Comparison of ENCODE assay signal across 1 cellular context in the genomic region with DNA sequence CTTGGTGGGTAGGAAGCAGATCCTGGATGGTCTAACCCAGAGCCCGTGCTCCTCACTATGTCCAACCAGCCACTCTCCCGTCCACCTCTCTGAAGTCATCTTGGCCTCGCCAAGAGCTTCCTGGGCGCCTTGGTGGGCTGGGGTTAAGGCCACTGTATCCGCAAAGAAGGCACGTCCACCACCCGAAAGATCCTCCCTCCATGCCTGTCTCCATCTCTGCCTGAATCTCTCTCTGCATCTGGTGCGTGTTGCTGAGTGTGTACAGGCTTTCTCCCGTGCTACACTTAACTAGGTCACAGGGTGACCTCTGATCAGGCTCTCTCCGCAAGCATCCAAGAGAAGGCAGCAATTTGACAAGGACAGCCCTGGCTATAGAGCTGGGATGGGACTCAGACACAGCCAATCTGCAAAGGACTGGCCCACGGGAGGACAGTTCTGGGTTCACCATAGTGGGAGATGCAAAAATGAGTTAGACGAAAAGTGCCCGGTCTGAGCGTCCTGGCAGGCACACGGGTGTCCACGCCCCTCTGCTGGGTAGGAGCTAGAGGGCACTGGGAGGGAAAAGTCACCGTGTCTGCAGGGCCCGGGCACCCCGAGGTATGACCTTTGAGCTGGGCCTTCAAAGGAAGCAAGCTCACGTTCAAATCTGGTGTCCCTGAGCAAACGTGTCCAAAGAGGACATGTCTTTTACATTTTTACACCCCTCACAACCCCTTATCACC.
A peak's percentile ranks its signal among the peaks of the same experiment; 100 is the strongest.
TF ChIP-seq lines count a peak whose summit lies in the region.

No MANE protein-coding gene starts in this region.

TF ChIP-seq in HEK293, 187 proteins besides CTCF, POLR2A, EP300 and RAD21:
- TF ChIP-seq, protein P1, sequence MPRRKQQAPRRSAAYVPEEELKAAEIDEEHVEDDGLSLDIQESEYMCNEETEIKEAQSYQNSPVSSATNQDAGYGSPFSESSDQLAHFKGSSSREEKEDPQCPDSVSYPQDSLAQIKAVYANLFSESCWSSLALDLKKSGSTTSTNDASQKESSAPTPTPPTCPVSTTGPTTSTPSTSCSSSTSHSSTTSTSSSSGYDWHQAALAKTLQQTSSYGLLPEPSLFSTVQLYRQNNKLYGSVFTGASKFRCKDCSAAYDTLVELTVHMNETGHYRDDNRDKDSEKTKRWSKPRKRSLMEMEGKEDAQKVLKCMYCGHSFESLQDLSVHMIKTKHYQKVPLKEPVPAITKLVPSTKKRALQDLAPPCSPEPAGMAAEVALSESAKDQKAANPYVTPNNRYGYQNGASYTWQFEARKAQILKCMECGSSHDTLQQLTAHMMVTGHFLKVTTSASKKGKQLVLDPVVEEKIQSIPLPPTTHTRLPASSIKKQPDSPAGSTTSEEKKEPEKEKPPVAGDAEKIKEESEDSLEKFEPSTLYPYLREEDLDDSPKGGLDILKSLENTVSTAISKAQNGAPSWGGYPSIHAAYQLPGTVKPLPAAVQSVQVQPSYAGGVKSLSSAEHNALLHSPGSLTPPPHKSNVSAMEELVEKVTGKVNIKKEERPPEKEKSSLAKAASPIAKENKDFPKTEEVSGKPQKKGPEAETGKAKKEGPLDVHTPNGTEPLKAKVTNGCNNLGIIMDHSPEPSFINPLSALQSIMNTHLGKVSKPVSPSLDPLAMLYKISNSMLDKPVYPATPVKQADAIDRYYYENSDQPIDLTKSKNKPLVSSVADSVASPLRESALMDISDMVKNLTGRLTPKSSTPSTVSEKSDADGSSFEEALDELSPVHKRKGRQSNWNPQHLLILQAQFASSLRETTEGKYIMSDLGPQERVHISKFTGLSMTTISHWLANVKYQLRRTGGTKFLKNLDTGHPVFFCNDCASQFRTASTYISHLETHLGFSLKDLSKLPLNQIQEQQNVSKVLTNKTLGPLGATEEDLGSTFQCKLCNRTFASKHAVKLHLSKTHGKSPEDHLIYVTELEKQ (tag by site-specific recombination; IDR thresholded peaks at IDR 0.05; ENCODE audit: borderline replicate concordance) = no peak
- TF ChIP-seq ZNF138 (tag by site-specific recombination; IDR thresholded peaks at IDR 0.05; ENCODE audit: borderline replicate concordance) = no peak
- TF ChIP-seq ZNF132 (tag by site-specific recombination; IDR thresholded peaks at IDR 0.05; ENCODE audit: borderline replicate concordance) = no peak
- TF ChIP-seq, protein P2, sequence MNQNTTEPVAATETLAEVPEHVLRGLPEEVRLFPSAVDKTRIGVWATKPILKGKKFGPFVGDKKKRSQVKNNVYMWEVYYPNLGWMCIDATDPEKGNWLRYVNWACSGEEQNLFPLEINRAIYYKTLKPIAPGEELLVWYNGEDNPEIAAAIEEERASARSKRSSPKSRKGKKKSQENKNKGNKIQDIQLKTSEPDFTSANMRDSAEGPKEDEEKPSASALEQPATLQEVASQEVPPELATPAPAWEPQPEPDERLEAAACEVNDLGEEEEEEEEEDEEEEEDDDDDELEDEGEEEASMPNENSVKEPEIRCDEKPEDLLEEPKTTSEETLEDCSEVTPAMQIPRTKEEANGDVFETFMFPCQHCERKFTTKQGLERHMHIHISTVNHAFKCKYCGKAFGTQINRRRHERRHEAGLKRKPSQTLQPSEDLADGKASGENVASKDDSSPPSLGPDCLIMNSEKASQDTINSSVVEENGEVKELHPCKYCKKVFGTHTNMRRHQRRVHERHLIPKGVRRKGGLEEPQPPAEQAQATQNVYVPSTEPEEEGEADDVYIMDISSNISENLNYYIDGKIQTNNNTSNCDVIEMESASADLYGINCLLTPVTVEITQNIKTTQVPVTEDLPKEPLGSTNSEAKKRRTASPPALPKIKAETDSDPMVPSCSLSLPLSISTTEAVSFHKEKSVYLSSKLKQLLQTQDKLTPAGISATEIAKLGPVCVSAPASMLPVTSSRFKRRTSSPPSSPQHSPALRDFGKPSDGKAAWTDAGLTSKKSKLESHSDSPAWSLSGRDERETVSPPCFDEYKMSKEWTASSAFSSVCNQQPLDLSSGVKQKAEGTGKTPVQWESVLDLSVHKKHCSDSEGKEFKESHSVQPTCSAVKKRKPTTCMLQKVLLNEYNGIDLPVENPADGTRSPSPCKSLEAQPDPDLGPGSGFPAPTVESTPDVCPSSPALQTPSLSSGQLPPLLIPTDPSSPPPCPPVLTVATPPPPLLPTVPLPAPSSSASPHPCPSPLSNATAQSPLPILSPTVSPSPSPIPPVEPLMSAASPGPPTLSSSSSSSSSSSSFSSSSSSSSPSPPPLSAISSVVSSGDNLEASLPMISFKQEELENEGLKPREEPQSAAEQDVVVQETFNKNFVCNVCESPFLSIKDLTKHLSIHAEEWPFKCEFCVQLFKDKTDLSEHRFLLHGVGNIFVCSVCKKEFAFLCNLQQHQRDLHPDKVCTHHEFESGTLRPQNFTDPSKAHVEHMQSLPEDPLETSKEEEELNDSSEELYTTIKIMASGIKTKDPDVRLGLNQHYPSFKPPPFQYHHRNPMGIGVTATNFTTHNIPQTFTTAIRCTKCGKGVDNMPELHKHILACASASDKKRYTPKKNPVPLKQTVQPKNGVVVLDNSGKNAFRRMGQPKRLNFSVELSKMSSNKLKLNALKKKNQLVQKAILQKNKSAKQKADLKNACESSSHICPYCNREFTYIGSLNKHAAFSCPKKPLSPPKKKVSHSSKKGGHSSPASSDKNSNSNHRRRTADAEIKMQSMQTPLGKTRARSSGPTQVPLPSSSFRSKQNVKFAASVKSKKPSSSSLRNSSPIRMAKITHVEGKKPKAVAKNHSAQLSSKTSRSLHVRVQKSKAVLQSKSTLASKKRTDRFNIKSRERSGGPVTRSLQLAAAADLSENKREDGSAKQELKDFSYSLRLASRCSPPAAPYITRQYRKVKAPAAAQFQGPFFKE (tag by site-specific recombination; IDR thresholded peaks at IDR 0.05; ENCODE audit: borderline replicate concordance) = no peak
- no peak for TF ChIP-seq ZNF184 (tag by site-specific recombination; IDR thresholded peaks at IDR 0.05)
- TF ChIP-seq, protein P3, sequence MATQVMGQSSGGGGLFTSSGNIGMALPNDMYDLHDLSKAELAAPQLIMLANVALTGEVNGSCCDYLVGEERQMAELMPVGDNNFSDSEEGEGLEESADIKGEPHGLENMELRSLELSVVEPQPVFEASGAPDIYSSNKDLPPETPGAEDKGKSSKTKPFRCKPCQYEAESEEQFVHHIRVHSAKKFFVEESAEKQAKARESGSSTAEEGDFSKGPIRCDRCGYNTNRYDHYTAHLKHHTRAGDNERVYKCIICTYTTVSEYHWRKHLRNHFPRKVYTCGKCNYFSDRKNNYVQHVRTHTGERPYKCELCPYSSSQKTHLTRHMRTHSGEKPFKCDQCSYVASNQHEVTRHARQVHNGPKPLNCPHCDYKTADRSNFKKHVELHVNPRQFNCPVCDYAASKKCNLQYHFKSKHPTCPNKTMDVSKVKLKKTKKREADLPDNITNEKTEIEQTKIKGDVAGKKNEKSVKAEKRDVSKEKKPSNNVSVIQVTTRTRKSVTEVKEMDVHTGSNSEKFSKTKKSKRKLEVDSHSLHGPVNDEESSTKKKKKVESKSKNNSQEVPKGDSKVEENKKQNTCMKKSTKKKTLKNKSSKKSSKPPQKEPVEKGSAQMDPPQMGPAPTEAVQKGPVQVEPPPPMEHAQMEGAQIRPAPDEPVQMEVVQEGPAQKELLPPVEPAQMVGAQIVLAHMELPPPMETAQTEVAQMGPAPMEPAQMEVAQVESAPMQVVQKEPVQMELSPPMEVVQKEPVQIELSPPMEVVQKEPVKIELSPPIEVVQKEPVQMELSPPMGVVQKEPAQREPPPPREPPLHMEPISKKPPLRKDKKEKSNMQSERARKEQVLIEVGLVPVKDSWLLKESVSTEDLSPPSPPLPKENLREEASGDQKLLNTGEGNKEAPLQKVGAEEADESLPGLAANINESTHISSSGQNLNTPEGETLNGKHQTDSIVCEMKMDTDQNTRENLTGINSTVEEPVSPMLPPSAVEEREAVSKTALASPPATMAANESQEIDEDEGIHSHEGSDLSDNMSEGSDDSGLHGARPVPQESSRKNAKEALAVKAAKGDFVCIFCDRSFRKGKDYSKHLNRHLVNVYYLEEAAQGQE (tag by site-specific recombination; IDR thresholded peaks at IDR 0.05) = peak; percentile 57; the same call in 1 of the 2 replicates
- TF ChIP-seq ZNF292 (tag by site-specific recombination; IDR thresholded peaks at IDR 0.05; ENCODE audit: borderline replicate concordance, low read depth) = no peak
